ENCODE assay signal across 23 cellular contexts in genomic region chr1:244974550-244974949, GRCh38.
"Had no signal": no experiment of that assay in that cellular context is flagged by ENCODE, and none has a peak within 500 bp of the region (broad histone marks: within the 10 kb centered on the region; RNA-seq: fewer than 3 reads in every experiment).

No MANE protein-coding gene starts in this region.

- ATAC-seq: activated CD4-positive, alpha-beta T cell treated with anti-CD3 and anti-CD28 coated beads for 36 hours; activated CD8-positive, alpha-beta T cell treated with anti-CD3 and anti-CD28 coated beads for 36 hours; activated T-cell treated with anti-CD3 and anti-CD28 coated beads, Interleukin-2, amount 50 U/mL, for 72 hours had no signal

- H3K36me3 ChIP-seq: brain microvascular endothelial cell, cardiac muscle cell had no signal

- H3K27ac Mint-ChIP-seq: activated CD4-positive, alpha-beta T cell treated with anti-CD3 and anti-CD28 coated beads for 36 hours; activated CD8-positive, alpha-beta T cell treated with anti-CD3 and anti-CD28 coated beads for 36 hours; activated naive CD4-positive, alpha-beta T cell treated with anti-CD3 and anti-CD28 coated beads, Interleukin-2, amount 10 ng/mL, durations not matched to agents 7 days and 5 days; activated naive CD8-positive, alpha-beta T cell treated with anti-CD3 and anti-CD28 coated beads for 36 hours; activated T-cell treated with anti-CD3 and anti-CD28 coated beads, Interleukin-2, amount 50 U/mL, for 72 hours; activated T-helper 2 cell treated with anti-CD3 and anti-CD28 coated beads, Interferon-gamma antibody, Interleukin-2, Interleukin-4, amounts not matched to agents 10 μg/mL and 5 μg/mL and 100 μg/mL, durations not matched to agents 14 hours and 24 hours and 36 hours had no signal

- H3K27me3 ChIP-seq: brain microvascular endothelial cell, cardiac muscle cell, SJSA1 had no signal

- H3K27ac ChIP-seq: brain microvascular endothelial cell, cardiac muscle cell, SJSA1, VCaP had no signal

- H3K4me3 Mint-ChIP-seq: activated CD4-positive, alpha-beta T cell treated with anti-CD3 and anti-CD28 coated beads for 36 hours; activated CD8-positive, alpha-beta T cell treated with anti-CD3 and anti-CD28 coated beads for 36 hours; activated naive CD4-positive, alpha-beta T cell treated with anti-CD3 and anti-CD28 coated beads, Interleukin-2, amount 10 ng/mL, durations not matched to agents 7 days and 5 days; activated naive CD8-positive, alpha-beta T cell treated with anti-CD3 and anti-CD28 coated beads for 36 hours; activated T-cell treated with anti-CD3 and anti-CD28 coated beads, Interleukin-2, amount 50 U/mL, for 72 hours had no signal

- DNase-seq: activated CD4-positive, alpha-beta T cell treated with anti-CD3 and anti-CD28 coated beads for 36 hours; activated CD8-positive, alpha-beta memory T cell treated with anti-CD3 and anti-CD28 coated beads, Interleukin-2, amount 50 U/mL, for 4 hours; activated CD8-positive, alpha-beta T cell treated with anti-CD3 and anti-CD28 coated beads for 36 hours; activated gamma-delta T cell treated with Interleukin-2 at 50 U/mL for 16 hours; activated naive CD4-positive, alpha-beta T cell treated with anti-CD3 and anti-CD28 coated beads, Interleukin-2, amount 10 ng/mL, durations not matched to agents 7 days and 5 days; activated naive CD8-positive, alpha-beta T cell treated with anti-CD3 and anti-CD28 coated beads for 36 hours; activated T-cell treated with anti-CD3 and anti-CD28 coated beads, Interleukin-2, amount 50 U/mL, for 72 hours; brain microvascular endothelial cell; Kasumi-1; KBM-7; NCI-H1105 treated with DMSO at 0.1 percent for 48 hours; NCI-H1436 treated with DMSO at 0.1 percent for 48 hours; NCI-H187; NCI-H2081; NCI-H510A treated with DMSO at 0.1 percent for 48 hours; NCI-H69; SHP77; T-helper 2 cell; T1000 had no signal

- H3K9me3 ChIP-seq: SJSA1 had no signal

- H3K9me3 Mint-ChIP-seq: activated CD8-positive, alpha-beta T cell treated with anti-CD3 and anti-CD28 coated beads for 36 hours; activated naive CD4-positive, alpha-beta T cell treated with anti-CD3 and anti-CD28 coated beads, Interleukin-2, amount 10 ng/mL, durations not matched to agents 7 days and 5 days; activated naive CD8-positive, alpha-beta T cell treated with anti-CD3 and anti-CD28 coated beads for 36 hours; activated T-cell treated with anti-CD3 and anti-CD28 coated beads, Interleukin-2, amount 50 U/mL, for 72 hours; activated T-helper 2 cell treated with anti-CD3 and anti-CD28 coated beads, Interferon-gamma antibody, Interleukin-2, Interleukin-4, amounts not matched to agents 10 μg/mL and 5 μg/mL and 100 μg/mL, durations not matched to agents 14 hours and 24 hours and 36 hours had no signal

- H3K4me3 ChIP-seq: cardiac muscle cell, SJSA1 had no signal

- H3K27me3 Mint-ChIP-seq: activated CD4-positive, alpha-beta T cell treated with anti-CD3 and anti-CD28 coated beads for 36 hours; activated CD8-positive, alpha-beta T cell treated with anti-CD3 and anti-CD28 coated beads for 36 hours; activated naive CD4-positive, alpha-beta T cell treated with anti-CD3 and anti-CD28 coated beads, Interleukin-2, amount 10 ng/mL, durations not matched to agents 7 days and 5 days; activated naive CD8-positive, alpha-beta T cell treated with anti-CD3 and anti-CD28 coated beads for 36 hours had no signal
